ENCODE assay signal across 11 cellular contexts in the genomic region with DNA sequence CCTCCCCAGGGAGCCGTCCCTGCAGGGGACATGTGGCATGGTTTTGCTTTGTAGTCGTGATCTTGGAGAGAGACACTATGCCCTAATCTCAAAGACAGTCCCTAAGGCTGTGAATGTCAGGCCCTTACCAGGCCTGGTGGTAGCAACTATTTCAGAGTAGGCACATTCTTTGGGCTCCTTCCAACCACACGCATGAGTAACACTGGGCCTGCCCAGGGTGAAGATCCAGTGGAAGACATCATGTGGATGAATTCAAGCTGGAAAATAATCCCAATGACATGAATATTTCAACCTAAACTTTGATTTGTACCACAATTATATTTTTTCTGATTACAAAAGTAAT. TPM values are rescaled to one million over a fixed set of nuclear protein-coding genes. Genes with fewer than 3 reads are reported as not detected.
DNase-seq lines count a peak whose midpoint lies in the region; ATAC-seq, FAIRE-seq and TF ChIP-seq lines count a peak whose summit lies in the region.
"Had no signal": no experiment of that assay in that cellular context is flagged by ENCODE, and none has a peak within 500 bp of the region (broad histone marks: within the 10 kb centered on the region; RNA-seq: fewer than 3 reads in every experiment).

No MANE protein-coding gene starts in this region.

- H3K27me3 ChIP-seq in bronchial epithelial cell (ENCODE audit: control insufficient read depth, insufficient read depth, low read length), result no peaks in the 10 kb centered on the region
- H3K27me3 ChIP-seq in kidney epithelial cell (ENCODE audit: control insufficient read depth, insufficient read depth, low read length), result no peaks in the 10 kb centered on the region
- H3K27me3 ChIP-seq: upper lobe of left lung had no signal

- FAIRE-seq in bronchial epithelial cell (lab: Jason Lieb, UNC) (peak; percentile 87), urothelium cell line (lab: Jason Lieb, UNC) (no peak)
- FAIRE-seq: A204.1 had no signal

- TF ChIP-seq CTCF in bronchial epithelial cell (IDR thresholded peaks at IDR 0.05; ENCODE audit: insufficient read depth, low read length, severe bottlenecking), result no peak
- no peak for TF ChIP-seq CTCF in kidney epithelial cell (IDR thresholded peaks at IDR 0.05; ENCODE audit: insufficient read depth, low read length, poor library complexity, severe bottlenecking)

- no peaks in the 10 kb centered on the region for H3K36me3 ChIP-seq in bronchial epithelial cell (ENCODE audit: control insufficient read depth, insufficient read depth, low read length)
- H3K36me3 ChIP-seq in kidney epithelial cell (ENCODE audit: control insufficient read depth, insufficient read depth, low read length), result no peaks in the 10 kb centered on the region
- H3K36me3 ChIP-seq: upper lobe of left lung had no signal

- H3K4me3 ChIP-seq in bronchial epithelial cell (ENCODE audit: low read depth, low read length) (no peak overlapping the region), kidney epithelial cell (ENCODE audit: low read depth, low read length) (no peak overlapping the region)
- H3K4me3 ChIP-seq: upper lobe of left lung had no signal

- DNase-seq in DMS79 treated with DMSO at 0.1 percent for 48 hours (lab: John Stamatoyannopoulos, UW), result peak; percentile 36
- no peak for DNase-seq in DMS79 (lab: John Stamatoyannopoulos, UW)
- DNase-seq in bronchial epithelial cell (ENCODE audit: low read depth), result peak; percentile 64
- DNase-seq in kidney epithelial cell (ENCODE audit: low read depth), result peak; percentile 53
- DNase-seq in urothelium cell line (ENCODE audit: low spot score), result peak; percentile 51
- DNase-seq in NCI-H1105 treated with DMSO at 0.1 percent for 48 hours (lab: John Stamatoyannopoulos, UW), result no peak
- DNase-seq: nucleus accumbens had no signal

- no peak for ATAC-seq in GM21526 (IDR thresholded peaks at IDR 0.05; ENCODE audit: low FRiP score, unreplicated experiment)
- no peak for ATAC-seq in HG02840 (IDR thresholded peaks at IDR 0.05; ENCODE audit: low FRiP score, unreplicated experiment)

RNA-seq across cellular contexts. Expression of a gene that starts 39.5 kb away (rescaled TPM):
- total RNA-seq in bronchial epithelial cell, result 14.2 and 36.6 TPM in 2 replicates
- 302 and 327 TPM in 2 replicates for total RNA-seq in kidney epithelial cell

Comparison
In these comparisons a context has a peak if more than half of its experiments do, and no peak if none do; other contexts are left out.
1. DNase-seq: peak in DMS79 treated with DMSO at 0.1 percent for 48 hours (single experiment), bronchial epithelial cell (single experiment), kidney epithelial cell (single experiment) and urothelium cell line (single experiment); none in DMS79 (single experiment) and NCI-H1105 treated with DMSO at 0.1 percent for 48 hours (single experiment).